ENCODE assay signal across 24 cellular contexts in genomic region chr15:70717237-70717793, GRCh38. TPM values are rescaled to one million over a fixed set of nuclear protein-coding genes. Genes with fewer than 3 reads are reported as not detected.
DNase-seq lines count a peak whose midpoint lies in the region; ATAC-seq and TF ChIP-seq lines count a peak whose summit lies in the region.
"Had no signal": no experiment of that assay in that cellular context is flagged by ENCODE, and none has a peak within 500 bp of the region (broad histone marks: within the 10 kb centered on the region; RNA-seq: fewer than 3 reads in every experiment).

No MANE protein-coding gene starts in this region.

- H3K36me3 ChIP-seq in thoracic aorta: no peaks in the 10 kb centered on the region

- no peaks in the 10 kb centered on the region for H3K36me3 Mint-ChIP-seq in mesothelial cell of epicardium
- H3K36me3 Mint-ChIP-seq: CD8-positive, alpha-beta memory T cell; natural killer cell had no signal

- H3K4me1 ChIP-seq in thoracic aorta (ENCODE audit: control insufficient read depth in 1 of 2, low read depth in 2 of 2): peaks cover 34 to 58% of the 10 kb centered on the region in 2 donors

- H3K27me3 ChIP-seq in thoracic aorta (replicated peaks; ENCODE audit: insufficient read depth): no peaks in the 10 kb centered on the region
- H3K27me3 ChIP-seq: brain microvascular endothelial cell, spleen had no signal

- H3K9me3 Mint-ChIP-seq in mesothelial cell of epicardium: no peaks in the 10 kb centered on the region
- H3K9me3 Mint-ChIP-seq: activated CD4-positive, alpha-beta T cell treated with anti-CD3 and anti-CD28 coated beads, Interleukin-2, amount 10 ng/mL, durations not matched to agents 7 days and 5 days; activated T-helper 2 cell treated with anti-CD3 and anti-CD28 coated beads, Interferon-gamma antibody, Interleukin-2, Interleukin-4, amounts not matched to agents 10 μg/mL and 5 μg/mL and 100 μg/mL, durations not matched to agents 14 hours and 24 hours and 36 hours; CD8-positive, alpha-beta memory T cell; GM23338; natural killer cell had no signal

- DNase-seq in LNCaP clone FGC (ENCODE audit: low read depth) (peak; percentile 90), coronary artery (ENCODE audit: low spot score) (no peak), mesothelial cell of epicardium (ENCODE audit: low spot score in 2 of 2, unreplicated experiment in 2 of 2) (no peak), thoracic aorta (ENCODE audit: low spot score) (no peak), GF-D8 (lab: John Stamatoyannopoulos, UW) (no peak)
- no peak for DNase-seq in effector CD8-positive, alpha-beta T cell (lab: John Stamatoyannopoulos, UW)
- DNase-seq: activated CD4-positive, alpha-beta T cell treated with anti-CD3 and anti-CD28 coated beads, Interleukin-2, amount 10 ng/mL, durations not matched to agents 7 days and 5 days; brain microvascular endothelial cell; CD8-positive, alpha-beta memory T cell; DMS79 treated with DMSO at 0.1 percent for 48 hours; foreskin fibroblast; kidney; MV-4-11; natural killer cell; NCI-H1694; SIG-M5; spleen; stimulated activated CD4-positive, alpha-beta T cell treated with anti-CD3 and anti-CD28 coated beads, Interleukin-4, amount 100 ng/mL, for 24 hours; T-helper 1 cell had no signal

- H3K4me3 Mint-ChIP-seq in mesothelial cell of epicardium: no peak overlapping the region
- H3K4me3 Mint-ChIP-seq: activated CD4-positive, alpha-beta T cell treated with anti-CD3 and anti-CD28 coated beads, Interleukin-2, amount 10 ng/mL, durations not matched to agents 7 days and 5 days; CD8-positive, alpha-beta memory T cell; GM23338; natural killer cell had no signal

- H3K4me1 Mint-ChIP-seq in mesothelial cell of epicardium: peaks cover 47% of the 10 kb centered on the region
- H3K4me1 Mint-ChIP-seq: CD8-positive, alpha-beta memory T cell had no signal

- peak overlapping the region; percentile 37 for H3K27ac Mint-ChIP-seq in mesothelial cell of epicardium
- H3K27ac Mint-ChIP-seq: activated CD4-positive, alpha-beta T cell treated with anti-CD3 and anti-CD28 coated beads, Interleukin-2, amount 10 ng/mL, durations not matched to agents 7 days and 5 days; activated T-helper 2 cell treated with anti-CD3 and anti-CD28 coated beads, Interferon-gamma antibody, Interleukin-2, Interleukin-4, amounts not matched to agents 10 μg/mL and 5 μg/mL and 100 μg/mL, durations not matched to agents 14 hours and 24 hours and 36 hours; CD8-positive, alpha-beta memory T cell; GM23338; natural killer cell had no signal

- peak overlapping the region; percentile 49 to 58 for H3K27ac ChIP-seq in coronary artery
- peak overlapping the region; percentile 21 to 68 for H3K27ac ChIP-seq in thoracic aorta
- H3K27ac ChIP-seq: brain microvascular endothelial cell, spleen had no signal

- no peaks in the 10 kb centered on the region for H3K27me3 Mint-ChIP-seq in mesothelial cell of epicardium (ENCODE audit: low read depth)

- TF ChIP-seq CTCF in LNCaP clone FGC (IDR thresholded peaks at IDR 0.05; ENCODE audit: control insufficient read depth, extremely low read depth, insufficient read depth) (no peak), coronary artery (IDR thresholded peaks at IDR 0.05) (no peak), mesothelial cell of epicardium (IDR thresholded peaks at IDR 0.05; ENCODE audit: unreplicated experiment) (no peak), thoracic aorta (IDR thresholded peaks at IDR 0.05) (no peak)

- H3K4me3 ChIP-seq in LNCaP clone FGC (ENCODE audit: low read depth, low read length): no peak overlapping the region
- no peak overlapping the region for H3K4me3 ChIP-seq in coronary artery
- no peak overlapping the region for H3K4me3 ChIP-seq in thoracic aorta
- H3K4me3 ChIP-seq: GM23338, K562, spleen had no signal

- H3K9me3 ChIP-seq in thoracic aorta: no peaks in the 10 kb centered on the region
- H3K9me3 ChIP-seq: spleen had no signal

- ATAC-seq in thoracic aorta (ENCODE audit: insufficient number of reproducible peaks, low FRiP score, low read depth) (no peak), HG03196 (IDR thresholded peaks at IDR 0.05; ENCODE audit: unreplicated experiment) (no peak)
- ATAC-seq: GM23338, K562, natural killer cell had no signal

RNA-seq across cellular contexts. Expression of gene UACA, which starts 46.0 kb away (rescaled TPM):
- total RNA-seq in mesothelial cell of epicardium (64.6 to 70.3 TPM (median 68.5 TPM) in 3 replicates), thoracic aorta (100 to 1,000 TPM; 107 to 118 TPM)
- total RNA-seq: OCI-LY7 had no signal
